ENCODE assay signal across 3 cellular contexts in the genomic region with DNA sequence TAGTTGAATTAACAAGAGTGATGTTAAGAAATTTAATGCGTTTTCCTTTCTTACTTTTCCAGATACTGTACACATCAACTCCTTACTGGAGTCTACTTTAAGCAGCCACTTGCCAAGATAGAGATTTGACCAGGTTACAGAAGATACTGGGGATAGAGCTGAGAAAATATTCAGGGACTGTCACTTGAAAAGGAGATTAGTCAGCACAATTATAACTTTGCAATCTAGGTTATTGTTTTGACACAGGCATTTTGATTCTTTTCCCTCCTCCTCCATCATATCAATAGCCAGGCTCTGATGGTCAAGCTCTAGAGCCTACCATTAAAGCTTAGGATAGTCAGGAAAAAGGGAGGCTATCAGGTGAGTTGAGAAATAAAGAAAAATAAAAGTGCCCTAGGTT.
TF ChIP-seq lines count a peak whose summit lies in the region.

No MANE protein-coding gene starts in this region.

TF ChIP-seq in HepG2, 621 proteins besides CTCF, POLR2A, EP300 and RAD21:
- TF ChIP-seq MAFF (IDR thresholded peaks at IDR 0.05; ENCODE audit: low read depth, low read length) (peak; percentile 65), MAFK (conservative IDR thresholded peaks at IDR 0.05 in 1 of 2, IDR thresholded peaks at IDR 0.05 in 1 of 2; ENCODE audit: low read length in 2 of 2) (peak; percentile 69 to 78), KDM1A (CRISPR knock-in tag; IDR thresholded peaks at IDR 0.05) (no peak)
TF ChIP-seq in HepG2: peak in this region for 2.

TF ChIP-seq in A549, 52 proteins besides CTCF, POLR2A, EP300 and RAD21:
- no peak for TF ChIP-seq FOSB (CRISPR knock-in tag; IDR thresholded peaks at IDR 0.05)
- TF ChIP-seq MAFK (IDR thresholded peaks at IDR 0.05; ENCODE audit: partially characterized antibody), result peak; percentile 62

TF ChIP-seq in IMR-90, 13 proteins besides CTCF, POLR2A, EP300 and RAD21:
- TF ChIP-seq RCOR1 (IDR thresholded peaks at IDR 0.05; ENCODE audit: insufficient replicate concordance, low read length), result no peak
- no peak for TF ChIP-seq RFX5 (IDR thresholded peaks at IDR 0.05; ENCODE audit: low read depth, low read length)
- no peak for TF ChIP-seq SMC3 (IDR thresholded peaks at IDR 0.05; ENCODE audit: low read depth, low read length)
- TF ChIP-seq MAFK (IDR thresholded peaks at IDR 0.05; ENCODE audit: low read depth, low read length), result peak; percentile 52; the same call in 1 of the 2 replicates
- TF ChIP-seq, protein P1, sequence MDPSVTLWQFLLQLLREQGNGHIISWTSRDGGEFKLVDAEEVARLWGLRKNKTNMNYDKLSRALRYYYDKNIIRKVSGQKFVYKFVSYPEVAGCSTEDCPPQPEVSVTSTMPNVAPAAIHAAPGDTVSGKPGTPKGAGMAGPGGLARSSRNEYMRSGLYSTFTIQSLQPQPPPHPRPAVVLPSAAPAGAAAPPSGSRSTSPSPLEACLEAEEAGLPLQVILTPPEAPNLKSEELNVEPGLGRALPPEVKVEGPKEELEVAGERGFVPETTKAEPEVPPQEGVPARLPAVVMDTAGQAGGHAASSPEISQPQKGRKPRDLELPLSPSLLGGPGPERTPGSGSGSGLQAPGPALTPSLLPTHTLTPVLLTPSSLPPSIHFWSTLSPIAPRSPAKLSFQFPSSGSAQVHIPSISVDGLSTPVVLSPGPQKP (IDR thresholded peaks at IDR 0.05; ENCODE audit: borderline replicate concordance, low read depth, low read length), result no peak
- no peak for TF ChIP-seq FOS (IDR thresholded peaks at IDR 0.05; ENCODE audit: low read depth, low read length)
